Comparison of ENCODE assay signal across 31 cellular contexts in genomic region chr9:99349870-99350269, GRCh38.
"Had no signal": no experiment of that assay in that cellular context is flagged by ENCODE, and none has a peak within 500 bp of the region (broad histone marks: within the 10 kb centered on the region; RNA-seq: fewer than 3 reads in every experiment).

No MANE protein-coding gene starts in this region.

- H3K36me3 ChIP-seq: adrenal gland, esophagus muscularis mucosa, gastrocnemius medialis, heart left ventricle, WERI-Rb-1 had no signal

- H3K4me3 ChIP-seq: adrenal gland, body of pancreas, esophagus muscularis mucosa, gastrocnemius medialis, heart left ventricle had no signal

- H3K27ac ChIP-seq: adrenal gland, body of pancreas, esophagus muscularis mucosa, foreskin keratinocyte, gastrocnemius medialis, heart left ventricle, WERI-Rb-1 had no signal

- H3K4me1 ChIP-seq: adrenal gland, body of pancreas, foreskin keratinocyte had no signal

- DNase-seq: activated B cell treated with CpG ODN at 0.5 μM for 24 hours; activated CD4-positive, alpha-beta T cell treated with anti-CD3 and anti-CD28 coated beads for 48 hours; activated CD4-positive, alpha-beta T cell treated with anti-CD3 and anti-CD28 coated beads, Interleukin-2, amount 50 U/mL, for 1 hour; activated CD4-positive, alpha-beta T cell treated with anti-CD3 and anti-CD28 coated beads, Interleukin-2, amount 50 U/mL, for 48 hours; activated CD8-positive, alpha-beta memory T cell treated with anti-CD3 and anti-CD28 coated beads for 24 hours; activated CD8-positive, alpha-beta T cell treated with anti-CD3 and anti-CD28 coated beads for 36 hours; activated effector memory CD4-positive, alpha-beta T cell treated with Interleukin-2 at 50 U/mL for 16 hours; activated gamma-delta T cell treated with Interleukin-2 at 50 U/mL for 16 hours; activated naive CD4-positive, alpha-beta T cell treated with anti-CD3 and anti-CD28 coated beads, Interleukin-2, amount 50 U/mL, for 16 hours; activated naive CD4-positive, alpha-beta T cell treated with Interleukin-2 at 50 U/mL for 16 hours; activated T-cell treated with anti-CD3 and anti-CD28 coated beads, Interleukin-2, amount 50 U/mL, for 4 hours; adrenal gland; amygdala; aorta; body of pancreas; caudate nucleus; cortex of kidney; effector CD4-positive, alpha-beta T cell; effector memory CD8-positive, alpha-beta T cell; erythroblast; foreskin keratinocyte; gastrocnemius medialis; glutamatergic neuron; heart left ventricle; T-helper 1 cell; T-helper 17 cell; T1000; WERI-Rb-1 had no signal

- H3K27me3 ChIP-seq: adrenal gland, body of pancreas, esophagus muscularis mucosa, gastrocnemius medialis, heart left ventricle had no signal

- ATAC-seq: activated CD4-positive, CD25-positive, alpha-beta regulatory T cell treated with anti-CD3 and anti-CD28 coated beads, Interleukin-2, amount 50 U/mL, for 24 hours; activated CD8-positive, alpha-beta T cell treated with anti-CD3 and anti-CD28 coated beads for 36 hours; activated T-cell treated with anti-CD3 and anti-CD28 coated beads, Interleukin-2, amount 50 U/mL, for 4 hours; activated T-helper 17 cell treated with anti-CD3 and anti-CD28 coated beads, Interleukin-2, amount 50 U/mL, for 72 hours; body of pancreas; effector memory CD8-positive, alpha-beta T cell; foreskin keratinocyte; gastrocnemius medialis; heart left ventricle; T-helper 17 cell had no signal

- H3K9me3 ChIP-seq: adrenal gland, body of pancreas, esophagus muscularis mucosa, gastrocnemius medialis, heart left ventricle had no signal
